21 cellular contexts compared by ENCODE assay signal in the genomic region with DNA sequence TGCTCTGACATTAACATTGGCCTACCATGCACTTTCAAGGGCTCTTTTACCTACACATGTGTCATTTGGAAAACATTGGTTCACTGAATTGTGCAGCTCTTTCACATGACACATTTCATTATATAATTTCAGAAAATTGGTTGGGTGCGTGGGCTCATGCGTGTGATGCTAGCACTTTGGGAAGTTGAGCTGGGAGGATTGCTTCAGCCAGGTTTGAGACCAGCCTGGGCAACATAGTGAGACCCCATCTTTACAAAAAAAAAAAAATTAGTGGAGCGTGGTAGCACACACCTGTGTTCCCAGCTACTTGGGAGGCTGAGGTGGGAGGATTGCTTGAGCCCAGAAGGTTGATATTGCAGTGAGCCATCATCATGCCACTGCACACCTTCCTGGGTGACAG.
"Had no signal": no experiment of that assay in that cellular context is flagged by ENCODE, and none has a peak within 500 bp of the region (broad histone marks: within the 10 kb centered on the region; RNA-seq: fewer than 3 reads in every experiment).

No MANE protein-coding gene starts in this region.

- H3K27me3 Mint-ChIP-seq: central memory CD8-positive, alpha-beta T cell; stimulated activated naive B cell treated with anti-CD40 and anti-IgM and Interleukin-4, amounts not matched to agents 10 μg/mL and 1 μg/mL and 100 μg/mL, for 72 hours had no signal

- ATAC-seq: gastrocnemius medialis; left lobe of liver; stimulated activated naive B cell treated with anti-CD40 and anti-IgM and Interleukin-4, amounts not matched to agents 10 μg/mL and 1 μg/mL and 100 μg/mL, for 72 hours had no signal

- H3K9me3 ChIP-seq: gastrocnemius medialis, spleen, tibial artery had no signal

- H3K27me3 ChIP-seq: brain microvascular endothelial cell, gastrocnemius medialis, spleen, tibial artery had no signal

- H3K9me3 Mint-ChIP-seq: central memory CD8-positive, alpha-beta T cell; mesothelial cell of epicardium; nephron; stimulated activated naive B cell treated with anti-CD40 and anti-IgM and Interleukin-4, amounts not matched to agents 10 μg/mL and 1 μg/mL and 100 μg/mL, for 72 hours had no signal

- DNase-seq: activated CD4-positive, alpha-beta T cell treated with anti-CD3 and anti-CD28 coated beads, Interleukin-2, amount 50 U/mL, for 48 hours; activated naive CD4-positive, alpha-beta T cell treated with Interleukin-2 at 50 U/mL for 16 hours; aorta; brain microvascular endothelial cell; gastrocnemius medialis; head of caudate nucleus; kidney; nucleus accumbens; spleen; stimulated activated CD4-positive, alpha-beta T cell treated with anti-CD3 and anti-CD28 coated beads, Interleukin-4, amount 100 ng/mL, for 4 hours; stimulated activated naive B cell treated with anti-CD40 and anti-IgM and Interleukin-4, amounts not matched to agents 10 μg/mL and 1 μg/mL and 100 μg/mL, for 72 hours; substantia nigra; T-helper 2 cell; tibial artery; WERI-Rb-1 had no signal

- H3K36me3 ChIP-seq: brain microvascular endothelial cell, spleen, tibial artery, WERI-Rb-1 had no signal

- H3K4me3 Mint-ChIP-seq: central memory CD8-positive, alpha-beta T cell; mesothelial cell of epicardium; stimulated activated naive B cell treated with anti-CD40 and anti-IgM and Interleukin-4, amounts not matched to agents 10 μg/mL and 1 μg/mL and 100 μg/mL, for 72 hours had no signal

- H3K27ac ChIP-seq: brain microvascular endothelial cell, coronary artery, gastrocnemius medialis, spleen, tibial artery, WERI-Rb-1 had no signal

- H3K27ac Mint-ChIP-seq: mesothelial cell of epicardium had no signal

- H3K4me3 ChIP-seq: coronary artery, gastrocnemius medialis, lung, spleen, tibial artery had no signal
